Comparison of ENCODE assay signal across 8 cellular contexts in genomic region chr11:71252782-71253730, GRCh38. TPM values are rescaled to one million over a fixed set of nuclear protein-coding genes. Genes with fewer than 3 reads are reported as not detected.
DNase-seq lines count a peak whose midpoint lies in the region; ATAC-seq and TF ChIP-seq lines count a peak whose summit lies in the region.

No MANE protein-coding gene starts in this region.

- peak overlapping the region; percentile 51; the same call in 1 of the 2 replicates for H3K9ac ChIP-seq in HUES64 (ENCODE audit: low read depth, low read length)
- peak overlapping the region; percentile 15 for H3K9ac ChIP-seq in endodermal cell (ENCODE audit: extremely low read depth, low read length, poor library complexity, severe bottlenecking)

- H3K27me3 ChIP-seq in HUES64 (ENCODE audit: insufficient read depth, low read length) (peaks cover 23% of the 10 kb centered on the region), endodermal cell (ENCODE audit: control insufficient read depth, insufficient read depth, low read length, poor library complexity, severe bottlenecking) (peaks cover 63% of the 10 kb centered on the region), muscle layer of duodenum (ENCODE audit: low read depth, low read length) (peaks cover 12% of the 10 kb centered on the region)

- 2% methylated on average over 39 of the region's 40 CpGs for WGBS in HUES64
- 4 to 7% methylated on average over 16 to 40 of the region's 40 CpGs for WGBS in endodermal cell (ENCODE audit: insufficient coverage in 1 of 2, insufficient read length in 1 of 2), 2 experiments

- no peak overlapping the region for H3K4me2 ChIP-seq in OCI-LY7 (ENCODE audit: low read length)

- peaks cover 23% of the 10 kb centered on the region for H3K27me3 Mint-ChIP-seq in endodermal cell (ENCODE audit: insufficient read depth)

- peak overlapping the region; percentile 75 for H3K4me3 Mint-ChIP-seq in endodermal cell

- peaks cover 34% of the 10 kb centered on the region for H3K4me1 Mint-ChIP-seq in endodermal cell

- H3K27ac Mint-ChIP-seq in endodermal cell, result peak overlapping the region; percentile 65

- H3K36me3 ChIP-seq in HUES64 (ENCODE audit: insufficient read depth, low read length) (no peaks in the 10 kb centered on the region), endodermal cell (ENCODE audit: control insufficient read depth, insufficient read depth, low read length) (no peaks in the 10 kb centered on the region), muscle layer of duodenum (ENCODE audit: control insufficient read depth in 1 of 2, insufficient read depth in 2 of 2, low read length in 2 of 2) (no peaks in the 10 kb centered on the region), OCI-LY7 (ENCODE audit: insufficient read depth, low read length) (no peaks in the 10 kb centered on the region)

- no peaks in the 10 kb centered on the region for H3K9me2 ChIP-seq in OCI-LY7 (ENCODE audit: insufficient read depth, low read length)

- H3K9me3 ChIP-seq in HUES64 (ENCODE audit: insufficient read depth, low read depth, low read length) (no peaks in the 10 kb centered on the region; the same call in 1 of the 2 replicates), endodermal cell (ENCODE audit: control insufficient read depth, low read length) (no peaks in the 10 kb centered on the region), muscle layer of duodenum (ENCODE audit: control insufficient read depth in 1 of 2, low read length in 2 of 2) (no peaks in the 10 kb centered on the region), OCI-LY7 (ENCODE audit: low read length) (no peaks in the 10 kb centered on the region)

- no peak for ATAC-seq in HG03025 (IDR thresholded peaks at IDR 0.05; ENCODE audit: low FRiP score, unreplicated experiment)

- H3K4me3 ChIP-seq in HUES64 (ENCODE audit: low read length) (peak overlapping the region; percentile 72), endodermal cell (ENCODE audit: low read length) (peak overlapping the region; percentile 80), muscle layer of duodenum (ENCODE audit: low read depth in 1 of 2, low read length in 2 of 2) (peak overlapping the region; percentile 50 to 65), OCI-LY7 (ENCODE audit: low read depth, low read length, poor library complexity, severe bottlenecking) (no peak overlapping the region)

- H3K4me1 ChIP-seq in HUES64 (ENCODE audit: insufficient read depth, low read length) (peaks cover 47% of the 10 kb centered on the region), endodermal cell (ENCODE audit: control insufficient read depth, insufficient read depth, low read length) (peaks cover 1% of the 10 kb centered on the region), muscle layer of duodenum (ENCODE audit: control insufficient read depth in 1 of 2, insufficient read depth in 2 of 2, low read length in 2 of 2) (peaks cover 0 to 27% of the 10 kb centered on the region in 2 donors), OCI-LY7 (ENCODE audit: insufficient read depth, low read length, poor library complexity, severe bottlenecking) (no peaks in the 10 kb centered on the region)

- H3K27ac ChIP-seq in HUES64 (ENCODE audit: low read depth, low read length) (peak overlapping the region; percentile 30; the same call in 1 of the 2 replicates), endodermal cell (ENCODE audit: low read depth, low read length) (no peak overlapping the region), muscle layer of duodenum (ENCODE audit: low read length) (no peak overlapping the region), OCI-LY7 (ENCODE audit: low read depth, low read length, poor library complexity, severe bottlenecking) (no peak overlapping the region)

- intact Hi-C loops in OCI-LY7 (cut with micrococcal nuclease; ENCODE audit: unreplicated experiment), result loop anchor here (10.0 kb wide), 1 partner anchor 172 kb away; no protein-coding TSS in a partner anchor

- H3K79me2 ChIP-seq in OCI-LY7 (ENCODE audit: insufficient read depth, low read depth, low read length), result no peaks in the 10 kb centered on the region

- peaks cover 1% of the 10 kb centered on the region for H3K9me3 Mint-ChIP-seq in endodermal cell

- no peak overlapping the region for H2AFZ ChIP-seq in OCI-LY7 (ENCODE audit: low read length)

- H4K20me1 ChIP-seq in OCI-LY7 (ENCODE audit: insufficient read depth, low read length), result no peaks in the 10 kb centered on the region

- DNase-seq in AG08396 (ENCODE audit: low spot score), result peak; percentile 82
- peak; percentile 86 for DNase-seq in endodermal cell
- no peak for DNase-seq in effector CD8-positive, alpha-beta T cell (lab: John Stamatoyannopoulos, UW)
- no peak for DNase-seq in NCI-H2107 treated with DMSO at 0.1 percent for 48 hours (lab: John Stamatoyannopoulos, UW; ENCODE audit: unreplicated experiment)
- DNase-seq in OCI-LY7 (ENCODE audit: low spot score), result no peak

- no peaks in the 10 kb centered on the region for H3K36me3 Mint-ChIP-seq in endodermal cell (ENCODE audit: low read depth)

- BruUV-seq in OCI-LY7 (replicated peaks; lab: Mats Ljungman, UMichigan), result no TSS peak

- TF ChIP-seq CTCF in endodermal cell (conservative IDR thresholded peaks at IDR 0.05), result no peak
- TF ChIP-seq CTCF in OCI-LY7 (conservative IDR thresholded peaks at IDR 0.05; ENCODE audit: low read length), result no peak

- CTCF ChIA-PET in OCI-LY7 (lab: Charles Lee; ENCODE audit: unreplicated experiment), result no interaction called here

- POLR2A ChIA-PET in OCI-LY7 (lab: Charles Lee), result interaction anchor here (0.7 kb wide), 1 partner anchor 13 kb away, joined by 3 read pairs; no protein-coding TSS in a partner anchor

RNA-seq across cellular contexts. Expression of gene SHANK2, which starts 0.7 kb away (rescaled TPM):
- polyA plus RNA-seq in HUES64 (2013, experiment 1 of 2), result 11.5 TPM
- 15.2 TPM for polyA plus RNA-seq in HUES64 (2013, experiment 2 of 2)
- total RNA-seq in endodermal cell (10 to 100 TPM; 22.3 to 49.6 TPM), OCI-LY7 (2022) (not detected in 2 replicates)
- 6.4 TPM for polyA plus RNA-seq in endodermal cell (2013, experiment 1 of 2)
- polyA plus RNA-seq in endodermal cell (2013, experiment 2 of 2), result 7.0 TPM
- total RNA-seq in OCI-LY7 (2014; rRNA removed; shearing (Covaris generic)), result not detected in 2 replicates

Comparison
In these comparisons a context has a peak if more than half of its experiments do, and no peak if none do; other contexts are left out.
1. DNase-seq: peak in AG08396 (single experiment) and endodermal cell (single experiment); none in effector CD8-positive, alpha-beta T cell (single experiment), NCI-H2107 treated with DMSO at 0.1 percent for 48 hours (single experiment) and OCI-LY7 (single experiment).
2. RNA of gene SHANK2, which starts 0.7 kb away (total RNA-seq): 22.3 to 49.6 TPM in endodermal cell; not detected in OCI-LY7; every median in the first group is over 10 times any median in the second.